In the genomic region with DNA sequence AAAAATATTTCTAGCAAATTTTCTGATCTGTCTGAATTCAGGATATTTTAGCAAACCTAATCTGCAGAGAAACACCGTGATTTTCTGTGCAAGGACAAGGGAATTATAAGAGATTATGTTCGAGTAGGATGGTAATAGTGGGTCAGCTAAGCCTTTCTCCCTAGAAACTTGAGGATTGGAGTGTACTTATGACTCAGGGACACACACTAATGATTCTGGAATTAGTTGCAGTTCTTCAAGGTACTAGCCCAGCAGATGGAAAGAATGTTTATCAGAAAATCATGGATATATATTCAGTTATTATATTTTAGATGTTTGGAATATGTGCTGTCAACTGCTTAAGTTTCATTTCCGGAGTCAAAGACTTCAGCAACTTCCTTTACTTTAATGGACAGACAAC, we compare ENCODE assay signal across 22 cellular contexts.
"Had no signal": no experiment of that assay in that cellular context is flagged by ENCODE, and none has a peak within 500 bp of the region (broad histone marks: within the 10 kb centered on the region; RNA-seq: fewer than 3 reads in every experiment).

No MANE protein-coding gene starts in this region.

- H3K9me3 Mint-ChIP-seq: activated naive CD4-positive, alpha-beta T cell treated with anti-CD3 and anti-CD28 coated beads, Interleukin-2, amount 50 U/mL, for 24 hours; effector memory CD8-positive, alpha-beta T cell; neural crest cell; stimulated activated effector memory CD8-positive, alpha-beta T cell treated with anti-CD3 and anti-CD28 coated beads, Interleukin-12 subunit alpha, Interleukin-12 subunit beta, amount 100 ng/mL, for 72 hours; T-helper 2 cell treated with Interferon-gamma antibody and Interleukin-4, amounts not matched to agents 5 μg/mL and 100 μg/mL, for 36 hours; WTC11 had no signal

- H3K4me3 ChIP-seq: adrenal gland, cardiac muscle cell, prostate gland, testis, upper lobe of left lung had no signal

- H3K4me3 Mint-ChIP-seq: activated CD4-positive, alpha-beta T cell treated with anti-CD3 and anti-CD28 coated beads for 36 hours; activated naive CD4-positive, alpha-beta T cell treated with anti-CD3 and anti-CD28 coated beads, Interleukin-2, amount 50 U/mL, for 24 hours; effector memory CD8-positive, alpha-beta T cell; neural crest cell; stimulated activated effector memory CD8-positive, alpha-beta T cell treated with anti-CD3 and anti-CD28 coated beads, Interleukin-12 subunit alpha, Interleukin-12 subunit beta, amount 100 ng/mL, for 72 hours; T-helper 2 cell treated with Interferon-gamma antibody and Interleukin-4, amounts not matched to agents 5 μg/mL and 100 μg/mL, for 36 hours; WTC11 had no signal

- DNase-seq: activated CD4-positive, alpha-beta T cell treated with anti-CD3 and anti-CD28 coated beads for 36 hours; activated CD4-positive, alpha-beta T cell treated with anti-CD3 and anti-CD28 coated beads, Interleukin-2, amount 50 U/mL, for 48 hours; activated gamma-delta T cell; adrenal gland; effector memory CD8-positive, alpha-beta T cell; foreskin fibroblast; glutamatergic neuron; hippocampal formation; right cardiac atrium; small intestine; stimulated activated CD4-positive, alpha-beta T cell treated with anti-CD3 and anti-CD28 coated beads, Interleukin-4, amount 100 ng/mL, for 24 hours; testis; upper lobe of left lung had no signal

- H3K27ac ChIP-seq: adrenal gland, cardiac muscle cell, epithelial cell of prostate, prostate gland, testis, upper lobe of left lung had no signal

- ATAC-seq: activated CD4-positive, alpha-beta T cell treated with anti-CD3 and anti-CD28 coated beads for 36 hours; effector memory CD8-positive, alpha-beta T cell; left lobe of liver; right cardiac atrium; stimulated activated effector memory CD8-positive, alpha-beta T cell treated with anti-CD3 and anti-CD28 coated beads, Interleukin-12 subunit alpha, Interleukin-12 subunit beta, amount 100 ng/mL, for 72 hours; WTC11 had no signal

- H3K9me3 ChIP-seq: adrenal gland, prostate gland, testis, upper lobe of left lung had no signal

- H3K4me1 ChIP-seq: adrenal gland, prostate gland, testis, upper lobe of left lung had no signal

- H3K27ac Mint-ChIP-seq: activated CD4-positive, alpha-beta T cell treated with anti-CD3 and anti-CD28 coated beads for 36 hours; activated naive CD4-positive, alpha-beta T cell treated with anti-CD3 and anti-CD28 coated beads, Interleukin-2, amount 50 U/mL, for 24 hours; effector memory CD8-positive, alpha-beta T cell; stimulated activated effector memory CD8-positive, alpha-beta T cell treated with anti-CD3 and anti-CD28 coated beads, Interleukin-12 subunit alpha, Interleukin-12 subunit beta, amount 100 ng/mL, for 72 hours; T-helper 2 cell treated with Interferon-gamma antibody and Interleukin-4, amounts not matched to agents 5 μg/mL and 100 μg/mL, for 36 hours; WTC11 had no signal

- H3K4me1 Mint-ChIP-seq: activated CD4-positive, alpha-beta T cell treated with anti-CD3 and anti-CD28 coated beads for 36 hours; activated naive CD4-positive, alpha-beta T cell treated with anti-CD3 and anti-CD28 coated beads, Interleukin-2, amount 50 U/mL, for 24 hours; neural crest cell; stimulated activated effector memory CD8-positive, alpha-beta T cell treated with anti-CD3 and anti-CD28 coated beads, Interleukin-12 subunit alpha, Interleukin-12 subunit beta, amount 100 ng/mL, for 72 hours had no signal

- H3K36me3 ChIP-seq: adrenal gland, cardiac muscle cell, prostate gland, upper lobe of left lung had no signal

- H3K36me3 Mint-ChIP-seq: activated naive CD4-positive, alpha-beta T cell treated with anti-CD3 and anti-CD28 coated beads, Interleukin-2, amount 50 U/mL, for 24 hours; stimulated activated effector memory CD8-positive, alpha-beta T cell treated with anti-CD3 and anti-CD28 coated beads, Interleukin-12 subunit alpha, Interleukin-12 subunit beta, amount 100 ng/mL, for 72 hours; WTC11 had no signal

- H3K27me3 ChIP-seq: adrenal gland, cardiac muscle cell, testis, upper lobe of left lung had no signal
